ENCODE assay signal across 14 cellular contexts in the genomic region with DNA sequence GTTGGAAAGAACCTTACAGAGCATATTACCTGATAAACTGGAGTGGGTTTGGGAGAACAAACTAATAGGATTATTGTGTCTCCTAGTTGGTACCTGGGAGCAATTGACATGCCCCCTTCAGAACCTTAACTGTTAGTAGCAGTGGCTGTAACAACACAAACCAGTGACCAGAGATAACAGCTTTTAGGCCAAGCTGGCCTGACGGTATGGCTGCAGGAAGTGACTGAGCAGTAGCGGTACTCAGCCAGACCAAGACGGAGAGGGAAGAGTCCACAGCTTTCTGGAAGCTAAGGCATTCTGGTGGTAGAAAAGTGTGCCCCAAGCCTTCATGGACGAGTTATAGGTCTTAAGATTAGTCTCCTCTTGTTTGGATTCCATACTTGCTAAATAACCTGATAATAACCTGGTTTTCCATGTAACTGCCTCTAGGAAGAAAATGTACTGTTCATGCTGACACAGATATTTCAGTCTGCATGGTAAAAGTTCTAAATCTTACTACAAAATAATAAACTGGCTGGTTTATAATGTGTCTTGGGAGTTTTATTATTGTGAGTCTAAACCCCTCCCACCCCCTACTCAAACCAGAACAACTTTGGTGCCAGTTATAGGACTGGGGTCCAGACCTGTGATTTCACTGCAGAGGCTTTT. TPM values are rescaled to one million over a fixed set of nuclear protein-coding genes. Genes with fewer than 3 reads are reported as not detected.
DNase-seq lines count a peak whose midpoint lies in the region; ATAC-seq, FAIRE-seq and TF ChIP-seq lines count a peak whose summit lies in the region.
"Had no signal": no experiment of that assay in that cellular context is flagged by ENCODE, and none has a peak within 500 bp of the region (broad histone marks: within the 10 kb centered on the region; RNA-seq: fewer than 3 reads in every experiment).

No MANE protein-coding gene starts in this region.

- H3K36me3 Mint-ChIP-seq in activated T-helper 17 cell treated with anti-CD3 and anti-CD28 coated beads, Interleukin-2, amount 50 U/mL, for 72 hours (ENCODE audit: low read depth) = peaks cover 71% of the 10 kb centered on the region
- peaks cover 62% of the 10 kb centered on the region for H3K36me3 Mint-ChIP-seq in CD8-positive, alpha-beta T cell
- peaks cover 28% of the 10 kb centered on the region for H3K36me3 Mint-ChIP-seq in chondrocyte (ENCODE audit: low read depth)

- no peak overlapping the region for H3K4me3 ChIP-seq in A549
- H3K4me3 ChIP-seq in A673 (ENCODE audit: low read depth, low read length, poor library complexity, severe bottlenecking) = no peak overlapping the region
- no peak overlapping the region for H3K4me3 ChIP-seq in NT2/D1 (ENCODE audit: insufficient read length, low read depth)
- H3K4me3 ChIP-seq in CD8-positive, alpha-beta T cell (ENCODE audit: low read depth, low read length) = no peak overlapping the region
- H3K4me3 ChIP-seq: BLaER1 had no signal

- no peak overlapping the region for H3K4me3 Mint-ChIP-seq in activated T-helper 17 cell treated with anti-CD3 and anti-CD28 coated beads, Interleukin-2, amount 50 U/mL, for 72 hours
- no peak overlapping the region for H3K4me3 Mint-ChIP-seq in CD8-positive, alpha-beta T cell
- H3K4me3 Mint-ChIP-seq in chondrocyte (ENCODE audit: unreplicated experiment) = no peak overlapping the region

- CTCF ChIA-PET in A549 (lab: Yijun Ruan, JAX) (no interaction called here), A673 (lab: Charles Lee) (no interaction called here)
- CTCF ChIA-PET in CD8-positive, alpha-beta T cell (lab: Charles Lee) = no interaction called here

- BruUV-seq in A673 (replicated peaks; lab: Mats Ljungman, UMichigan) = TSS peak; percentile 40

- H3K9me3 ChIP-seq in A549 = no peaks in the 10 kb centered on the region
- no peaks in the 10 kb centered on the region for H3K9me3 ChIP-seq in A673 (ENCODE audit: low read depth, low read length, poor library complexity, severe bottlenecking)
- no peaks in the 10 kb centered on the region for H3K9me3 ChIP-seq in NT2/D1 (ENCODE audit: insufficient read depth, low read length)
- no peaks in the 10 kb centered on the region for H3K9me3 ChIP-seq in CD8-positive, alpha-beta T cell (ENCODE audit: low read length)
- H3K9me3 ChIP-seq: BLaER1 had no signal

- H3K4me1 Mint-ChIP-seq in activated T-helper 17 cell treated with anti-CD3 and anti-CD28 coated beads, Interleukin-2, amount 50 U/mL, for 72 hours = peaks cover 4% of the 10 kb centered on the region
- no peaks in the 10 kb centered on the region for H3K4me1 Mint-ChIP-seq in CD8-positive, alpha-beta T cell (ENCODE audit: low read depth)
- no peaks in the 10 kb centered on the region for H3K4me1 Mint-ChIP-seq in chondrocyte (ENCODE audit: low read depth)

- DNase-seq in A549 (ENCODE audit: low read depth in 1 of 2, low spot score in 1 of 2) = no peak
- DNase-seq in A673 (ENCODE audit: low spot score) = no peak
- no peak for DNase-seq in NT2/D1 (ENCODE audit: low read depth, low spot score)
- DNase-seq in CD8-positive, alpha-beta T cell = no peak
- no peak for DNase-seq in chondrocyte (ENCODE audit: low spot score)
- DNase-seq in NOMO-1 treated with DMSO at 0.1 percent for 48 hours (lab: John Stamatoyannopoulos, UW; ENCODE audit: unreplicated experiment) = no peak
- DNase-seq: MV-4-11; NCI-H69; NK-92 treated with Interleukin-12 subunit alpha and Interleukin-12 subunit beta, amount 100 ng/mL, for 24 hours; SHP77 treated with DMSO at 0.1 percent for 48 hours had no signal

- no peaks in the 10 kb centered on the region for H3K4me1 ChIP-seq in A549
- H3K4me1 ChIP-seq in A673 (ENCODE audit: insufficient read depth, low read length, poor library complexity, severe bottlenecking) = no peaks in the 10 kb centered on the region
- no peaks in the 10 kb centered on the region for H3K4me1 ChIP-seq in NT2/D1 (ENCODE audit: insufficient read depth, insufficient read length)
- no peaks in the 10 kb centered on the region for H3K4me1 ChIP-seq in CD8-positive, alpha-beta T cell (ENCODE audit: insufficient read depth, low read length)
- H3K4me1 ChIP-seq: BLaER1 had no signal

- H3K4me2 ChIP-seq in A549 = no peak overlapping the region
- H3K4me2 ChIP-seq: BLaER1 had no signal

- no peak for FAIRE-seq in A549 (lab: Jason Lieb, UNC)
- FAIRE-seq: H54 had no signal

- H3K27me3 ChIP-seq in A673 (replicated peaks; ENCODE audit: insufficient read depth, low read depth, low read length, poor library complexity) = no peaks in the 10 kb centered on the region
- H3K27me3 ChIP-seq in NT2/D1 (ENCODE audit: insufficient read depth, insufficient read length) = no peaks in the 10 kb centered on the region
- no peaks in the 10 kb centered on the region for H3K27me3 ChIP-seq in CD8-positive, alpha-beta T cell (ENCODE audit: insufficient read depth, low read length)
- H3K27me3 ChIP-seq: BLaER1 had no signal

- no peaks in the 10 kb centered on the region for H3K27me3 Mint-ChIP-seq in activated T-helper 17 cell treated with anti-CD3 and anti-CD28 coated beads, Interleukin-2, amount 50 U/mL, for 72 hours
- H3K27me3 Mint-ChIP-seq in CD8-positive, alpha-beta T cell (ENCODE audit: low read depth) = no peaks in the 10 kb centered on the region
- H3K27me3 Mint-ChIP-seq in chondrocyte (ENCODE audit: low read depth) = no peaks in the 10 kb centered on the region

- peak overlapping the region; percentile 65 for H3K27ac Mint-ChIP-seq in activated T-helper 17 cell treated with anti-CD3 and anti-CD28 coated beads, Interleukin-2, amount 50 U/mL, for 72 hours
- no peak overlapping the region for H3K27ac Mint-ChIP-seq in CD8-positive, alpha-beta T cell
- H3K27ac Mint-ChIP-seq in chondrocyte (ENCODE audit: unreplicated experiment) = no peak overlapping the region

- POLR2A ChIA-PET in A549 (lab: Yijun Ruan, JAX) = no interaction called here
- POLR2A ChIA-PET in A673 (lab: Charles Lee; ENCODE audit: low non-redundant PET) = no interaction called here
- POLR2A ChIA-PET in CD8-positive, alpha-beta T cell (lab: Charles Lee) = no interaction called here

- no peak for ATAC-seq in A549
- ATAC-seq in activated T-helper 17 cell treated with anti-CD3 and anti-CD28 coated beads, Interleukin-2, amount 50 U/mL, for 72 hours (replicated peaks) = no peak
- no peak for ATAC-seq in CD8-positive, alpha-beta T cell
- ATAC-seq: Panc1 had no signal

- H3K27ac ChIP-seq in A549 (no peak overlapping the region), A673 (ENCODE audit: low read depth, low read length, poor library complexity, severe bottlenecking) (no peak overlapping the region)
- H3K27ac ChIP-seq in CD8-positive, alpha-beta T cell (ENCODE audit: low read depth, low read length) = no peak overlapping the region
- H3K27ac ChIP-seq: BLaER1 had no signal

- intact Hi-C loops in A673 (cut with micrococcal nuclease; ENCODE audit: unreplicated experiment) = loop anchor here (10.0 kb wide), 1 partner anchor 421 kb away; no protein-coding TSS in a partner anchor
- intact Hi-C loops in CD8-positive, alpha-beta T cell (cut with DNase I, micrococcal nuclease) = no loop called here

- WGBS in A549 (ENCODE audit: missing lambda C conversion rate) = 84% methylated on average over 4 of the region's 4 CpGs

- H3K9me3 Mint-ChIP-seq in activated T-helper 17 cell treated with anti-CD3 and anti-CD28 coated beads, Interleukin-2, amount 50 U/mL, for 72 hours = no peaks in the 10 kb centered on the region
- H3K9me3 Mint-ChIP-seq in CD8-positive, alpha-beta T cell = no peaks in the 10 kb centered on the region
- no peaks in the 10 kb centered on the region for H3K9me3 Mint-ChIP-seq in chondrocyte (ENCODE audit: low read depth)

- peaks cover 56% of the 10 kb centered on the region for H3K36me3 ChIP-seq in A673 (ENCODE audit: insufficient read depth, low read length, poor library complexity, severe bottlenecking)
- peaks cover 54% of the 10 kb centered on the region for H3K36me3 ChIP-seq in NT2/D1 (ENCODE audit: insufficient read depth, insufficient read length, low read length)
- peaks cover 57% of the 10 kb centered on the region for H3K36me3 ChIP-seq in CD8-positive, alpha-beta T cell (ENCODE audit: insufficient read depth, low read length)

- no peak for TF ChIP-seq EP300 in A549 (IDR thresholded peaks at IDR 0.05)

- TF ChIP-seq RAD21 in A549 (conservative IDR thresholded peaks at IDR 0.05 in 1 of 2, IDR thresholded peaks at IDR 0.05 in 1 of 2) = no peak

- peak overlapping the region; percentile 39 for H3K9ac ChIP-seq in NT2/D1 (ENCODE audit: insufficient read length, low read depth)
- H3K9ac ChIP-seq: BLaER1 had no signal

- no peak for TF ChIP-seq POLR2A in A549 (IDR thresholded peaks at IDR 0.05; ENCODE audit: low read length)

- no peak for TF ChIP-seq CTCF in A549 (IDR thresholded peaks at IDR 0.05)
- TF ChIP-seq CTCF in A673 (conservative IDR thresholded peaks at IDR 0.05; ENCODE audit: low read depth, low read length) = no peak
- TF ChIP-seq CTCF in CD8-positive, alpha-beta T cell (IDR thresholded peaks at IDR 0.05) = no peak
- TF ChIP-seq CTCF in chondrocyte (IDR thresholded peaks at IDR 0.05) = no peak

RNA-seq across cellular contexts. Expression of a gene that starts 11.3 kb away (rescaled TPM):
- polyA plus RNA-seq in A549 (2011; rRNA removed) = 128 and 188 TPM in 2 replicates
- polyA plus RNA-seq in A549 (2012; cell fraction: cytosol; rRNA removed) = 98.0 and 113 TPM in 2 replicates
- polyA plus RNA-seq in A549 (2012; cell fraction: nucleus; rRNA removed) = 76.9 and 103 TPM in 2 replicates
- polyA plus RNA-seq in A549 (2017; fragmentation: RNase III; extraction: RNeasy Plus Mini Kit Qiagen cat#74134 plus additional on column Dnase treatment) = 123 to 155 TPM (median 129 TPM) in 3 replicates
- 65.4 and 65.9 TPM in 2 replicates for polyA minus RNA-seq in A549 (2011; rRNA and poly(A)+ RNA removed)
- total RNA-seq in A673 (2021) = 194 and 225 TPM in 2 replicates
- total RNA-seq in activated T-helper 17 cell treated with anti-CD3 and anti-CD28 coated beads, Interleukin-2, amount 50 U/mL, for 72 hours = 100 to 1,000 TPM in 1 of 2 donors, 10 to 100 TPM in 1; 76.9 to 168 TPM
- total RNA-seq in CD8-positive, alpha-beta T cell = 10 to 100 TPM; 39.5 to 42.0 TPM
- 36.2 to 50.6 TPM (median 38.8 TPM) in 3 replicates for total RNA-seq in chondrocyte

RNA-seq across cellular contexts. Expression of a gene that starts 30.6 kb away (rescaled TPM):
- polyA plus RNA-seq in A549 (2011; rRNA removed) (27.0 and 34.1 TPM in 2 replicates), A549 (2017; fragmentation: RNase III; extraction: RNeasy Plus Mini Kit Qiagen cat#74134 plus additional on column Dnase treatment) (43.9 to 49.1 TPM (median 44.1 TPM) in 3 replicates)
- 42.6 and 53.3 TPM in 2 replicates for polyA plus RNA-seq in A549 (2012; cell fraction: cytosol; rRNA removed)
- 149 and 152 TPM in 2 replicates for polyA plus RNA-seq in A549 (2012; cell fraction: nucleus; rRNA removed)
- 59.6 and 71.3 TPM in 2 replicates for polyA minus RNA-seq in A549 (2011; rRNA and poly(A)+ RNA removed)
- total RNA-seq in A673 (2021) (93.8 and 103 TPM in 2 replicates), chondrocyte (42.9 to 47.3 TPM (median 44.4 TPM) in 3 replicates)
- total RNA-seq in activated T-helper 17 cell treated with anti-CD3 and anti-CD28 coated beads, Interleukin-2, amount 50 U/mL, for 72 hours = 10 to 100 TPM; 34.5 to 71.3 TPM
- 10 to 100 TPM; 35.2 to 38.5 TPM for total RNA-seq in CD8-positive, alpha-beta T cell

RNA-seq across cellular contexts. Expression of a gene that starts 43.3 kb away (rescaled TPM):
- 47.0 and 47.5 TPM in 2 replicates for polyA plus RNA-seq in A549 (2011; rRNA removed)
- polyA plus RNA-seq in A549 (2012; cell fraction: cytosol; rRNA removed) = 47.6 and 55.4 TPM in 2 replicates
- 145 and 151 TPM in 2 replicates for polyA plus RNA-seq in A549 (2012; cell fraction: nucleus; rRNA removed)
- 33.3 to 37.3 TPM (median 37.2 TPM) in 3 replicates for polyA plus RNA-seq in A549 (2017; fragmentation: RNase III; extraction: RNeasy Plus Mini Kit Qiagen cat#74134 plus additional on column Dnase treatment)
- 63.4 and 69.4 TPM in 2 replicates for polyA minus RNA-seq in A549 (2011; rRNA and poly(A)+ RNA removed)
- total RNA-seq in A673 (2021) = 78.5 and 82.4 TPM in 2 replicates
- 10 to 100 TPM; 93.6 to 99.1 TPM for total RNA-seq in activated T-helper 17 cell treated with anti-CD3 and anti-CD28 coated beads, Interleukin-2, amount 50 U/mL, for 72 hours
- total RNA-seq in CD8-positive, alpha-beta T cell = 100 to 1,000 TPM; 113 to 124 TPM
- 64.6 to 73.9 TPM (median 65.7 TPM) in 3 replicates for total RNA-seq in chondrocyte
